Comparison of ENCODE assay signal across 23 cellular contexts in the genomic region with DNA sequence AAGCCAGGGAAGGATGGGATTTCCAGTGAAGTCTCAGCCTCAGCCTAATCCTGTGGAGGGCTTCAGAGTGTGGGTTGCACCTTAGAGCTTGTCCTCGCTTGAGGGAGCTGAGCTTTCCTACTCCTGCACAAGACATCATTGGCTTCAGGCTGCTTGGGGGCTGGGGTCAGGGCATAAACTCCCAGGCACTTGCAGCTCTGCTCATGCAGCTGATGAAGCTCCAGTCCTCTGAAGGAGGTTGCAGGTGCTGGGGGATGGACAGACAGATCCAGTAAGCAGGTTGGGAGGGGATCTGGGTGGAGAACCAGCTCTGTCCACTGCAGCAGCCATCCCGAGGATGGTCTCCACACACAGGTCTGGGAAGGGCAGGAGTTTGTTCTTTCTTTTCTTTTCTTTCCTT. TPM values are rescaled to one million over a fixed set of nuclear protein-coding genes. Genes with fewer than 3 reads are reported as not detected.
DNase-seq lines count a peak whose midpoint lies in the region; TF ChIP-seq lines count a peak whose summit lies in the region.
"Had no signal": no experiment of that assay in that cellular context is flagged by ENCODE, and none has a peak within 500 bp of the region (broad histone marks: within the 10 kb centered on the region; RNA-seq: fewer than 3 reads in every experiment).

No MANE protein-coding gene starts in this region.

- no peak overlapping the region for H2AFZ ChIP-seq in neuronal stem cell (ENCODE audit: low read length)

- H2AK5ac ChIP-seq in neuronal stem cell (ENCODE audit: low read depth, low read length), result no peak overlapping the region

- H3K27ac Mint-ChIP-seq in chondrocyte (ENCODE audit: unreplicated experiment), result no peak overlapping the region
- H3K27ac Mint-ChIP-seq: CD4-positive, alpha-beta memory T cell; CD4-positive, CD25-positive, alpha-beta regulatory T cell had no signal

- no peak overlapping the region for H2BK120ac ChIP-seq in neuronal stem cell (ENCODE audit: low read depth, low read length)

- peaks cover 4% of the 10 kb centered on the region for H3K4me1 Mint-ChIP-seq in chondrocyte (ENCODE audit: low read depth)

- H3K79me1 ChIP-seq in neuronal stem cell (ENCODE audit: low read depth, low read length), result no peaks in the 10 kb centered on the region

- no peak overlapping the region for H2BK15ac ChIP-seq in neuronal stem cell (ENCODE audit: low read length)

- H3K36me3 Mint-ChIP-seq in chondrocyte (ENCODE audit: low read depth), result no peaks in the 10 kb centered on the region
- H3K36me3 Mint-ChIP-seq: CD4-positive, alpha-beta memory T cell; CD4-positive, CD25-positive, alpha-beta regulatory T cell; CD8-positive, alpha-beta memory T cell had no signal

- peak; percentile 14 for DNase-seq in chondrocyte (ENCODE audit: low spot score)
- no peak for DNase-seq in neuronal stem cell (ENCODE audit: low spot score)
- peak; percentile 15 for DNase-seq in spleen
- no peak for DNase-seq in NCI-H1694 treated with DMSO at 0.1 percent for 48 hours (lab: John Stamatoyannopoulos, UW)
- DNase-seq in NCI-H1105 (lab: John Stamatoyannopoulos, UW), result no peak
- DNase-seq: 8988T; ACHN; BE2C; C1 segment of cervical spinal cord; CD4-positive, alpha-beta memory T cell; CD4-positive, CD25-positive, alpha-beta regulatory T cell; COR-L47; DMS 273 treated with DMSO at 0.1 percent for 48 hours; DMS153; DMS53; DMS79; DND-41; EL; GDM1 had no signal

- no peak for TF ChIP-seq POLR2A in spleen (IDR thresholded peaks at IDR 0.05)

- H3K4ac ChIP-seq in neuronal stem cell (ENCODE audit: low read length), result no peak overlapping the region

- H3K18ac ChIP-seq in neuronal stem cell (ENCODE audit: low read length), result peak overlapping the region; percentile 70

- H3K9me3 Mint-ChIP-seq in chondrocyte (ENCODE audit: low read depth), result no peaks in the 10 kb centered on the region
- H3K9me3 Mint-ChIP-seq: CD4-positive, alpha-beta memory T cell; CD4-positive, CD25-positive, alpha-beta regulatory T cell; CD8-positive, alpha-beta memory T cell had no signal

- H3K23ac ChIP-seq in neuronal stem cell (ENCODE audit: low read depth, low read length, poor library complexity), result no peak overlapping the region

- no peak overlapping the region for H3K9ac ChIP-seq in neuronal stem cell (ENCODE audit: low read depth, low read length, poor library complexity)
- H3K9ac ChIP-seq: BLaER1 had no signal

- H3K36me3 ChIP-seq in neuronal stem cell (replicated peaks in 1 of 2; ENCODE audit: control insufficient read depth in 2 of 2, insufficient read depth in 2 of 2, low read length in 2 of 2) (no peaks in the 10 kb centered on the region), spleen (no peaks in the 10 kb centered on the region)
- H3K36me3 ChIP-seq: BE2C, BLaER1 had no signal

- no peak overlapping the region for H3K14ac ChIP-seq in neuronal stem cell (ENCODE audit: low read length)

- H4K8ac ChIP-seq in neuronal stem cell (ENCODE audit: low read depth, low read length), result peak overlapping the region; percentile 53

- H3K9me3 ChIP-seq in neuronal stem cell (replicated peaks in 1 of 2; ENCODE audit: control insufficient read depth in 2 of 2, insufficient read depth in 1 of 2, low read depth in 1 of 2, low read length in 2 of 2) (no peaks in the 10 kb centered on the region), spleen (no peaks in the 10 kb centered on the region)
- H3K9me3 ChIP-seq: BE2C, BLaER1 had no signal

- no peak overlapping the region for H2BK12ac ChIP-seq in neuronal stem cell (ENCODE audit: low read length)

- H3K4me3 ChIP-seq in neuronal stem cell (ENCODE audit: low read length in 2 of 2) (no peak overlapping the region), spleen (no peak overlapping the region)
- H3K4me3 ChIP-seq: BLaER1, GM12878 had no signal

- no CpG with 5 or more reads among the region's 2 CpGs for WGBS in neuronal stem cell (ENCODE audit: extremely low coverage in 2 of 2, insufficient read length in 2 of 2, insufficient replicate concordance in 1 of 2), 2 donors
- 50 to 82% (median 73%) methylated on average over 1 to 2 of the region's 2 CpGs for WGBS in spleen, 5 donors

- H2BK5ac ChIP-seq in neuronal stem cell (ENCODE audit: low read length), result no peak overlapping the region

- no peak overlapping the region for H3K27ac ChIP-seq in neuronal stem cell (replicated peaks; ENCODE audit: low read length)
- H3K27ac ChIP-seq in spleen, result no peak overlapping the region
- H3K27ac ChIP-seq: BLaER1 had no signal

- intact Hi-C loops in spleen (cut with DNase I; ENCODE audit: low total_unique reads), result loop anchor here (10.0 kb wide), 1 partner anchor 201 kb away; no protein-coding TSS in a partner anchor

- H3K27me3 ChIP-seq in neuronal stem cell (ENCODE audit: control insufficient read depth in 3 of 3, insufficient read depth in 3 of 3, low read depth in 1 of 3, low read length in 3 of 3), result peaks cover 7 to 78% (median 27%) of the 10 kb centered on the region in 3 experiments
- peaks cover 0 to 81% (median 39%) of the 10 kb centered on the region in 7 donors for H3K27me3 ChIP-seq in spleen (replicated peaks in 1 of 7)

- H3K27me3 Mint-ChIP-seq in chondrocyte (ENCODE audit: low read depth), result peaks cover 61% of the 10 kb centered on the region

- TF ChIP-seq CTCF in chondrocyte (IDR thresholded peaks at IDR 0.05), result no peak
- no peak for TF ChIP-seq CTCF in spleen (IDR thresholded peaks at IDR 0.05 in 8 of 11, conservative IDR thresholded peaks at IDR 0.05 in 3 of 11)

- no peak overlapping the region for H3K4me3 Mint-ChIP-seq in chondrocyte (ENCODE audit: unreplicated experiment)
- H3K4me3 Mint-ChIP-seq: CD14-positive monocyte; CD4-positive, alpha-beta memory T cell; CD4-positive, CD25-positive, alpha-beta regulatory T cell; CD8-positive, alpha-beta memory T cell had no signal

- H4K91ac ChIP-seq in neuronal stem cell (ENCODE audit: low read depth, low read length, poor library complexity), result peak overlapping the region; percentile 60

- no peak overlapping the region for H3K4me2 ChIP-seq in neuronal stem cell (ENCODE audit: insufficient read depth, low read length, poor library complexity, severe bottlenecking)
- H3K4me2 ChIP-seq: BLaER1 had no signal

- H3K4me1 ChIP-seq in neuronal stem cell (ENCODE audit: control insufficient read depth in 2 of 2, insufficient read depth in 1 of 2, low read depth in 1 of 2, low read length in 2 of 2) (no peaks in the 10 kb centered on the region), spleen (peaks cover 7 to 9% (median 8%) of the 10 kb centered on the region in 6 donors)
- H3K4me1 ChIP-seq: BE2C, BLaER1 had no signal

RNA-seq across cellular contexts. Expression of a gene that starts 19.4 kb away (rescaled TPM):
- 49.7 to 54.2 TPM (median 52.1 TPM) in 3 replicates for total RNA-seq in chondrocyte
- polyA plus RNA-seq in neuronal stem cell (2013, experiment 1 of 2), result 21.3 TPM
- polyA plus RNA-seq in neuronal stem cell (2013, experiment 2 of 2), result 21.7 TPM
- total RNA-seq in spleen, result 100 to 1,000 TPM in 1 of 7 donors, 10 to 100 TPM in 6; 63.3 to 105 (median 74.0) TPM
- polyA plus RNA-seq in spleen, result 10 to 100 TPM; 38.3 to 57.7 (median 54.9) TPM

Comparison
In these comparisons a context has a peak if more than half of its experiments do, and no peak if none do; other contexts are left out.
1. DNase-seq: peak in chondrocyte (single experiment) and spleen (single experiment); none in neuronal stem cell (single experiment), NCI-H1694 treated with DMSO at 0.1 percent for 48 hours (single experiment) and NCI-H1105 (single experiment).